ENCODE assay signal across 8 cellular contexts in genomic region chr6:30740993-30741784, GRCh38. TPM values are rescaled to one million over a fixed set of nuclear protein-coding genes. Genes with fewer than 3 reads are reported as not detected.
DNase-seq lines count a peak whose midpoint lies in the region; ATAC-seq and TF ChIP-seq lines count a peak whose summit lies in the region.

No MANE protein-coding gene starts in this region.

- H3K9me3 ChIP-seq in A673 (ENCODE audit: low read depth, low read length, poor library complexity, severe bottlenecking) (no peaks in the 10 kb centered on the region), KOPT-K1 (ENCODE audit: insufficient read depth, low read length, poor library complexity, severe bottlenecking) (no peaks in the 10 kb centered on the region), mucosa of stomach (ENCODE audit: control insufficient read depth, low read length) (no peaks in the 10 kb centered on the region)

- H3K4me1 ChIP-seq in A673 (ENCODE audit: insufficient read depth, low read length, poor library complexity, severe bottlenecking) (peaks cover 11% of the 10 kb centered on the region), mucosa of stomach (ENCODE audit: control insufficient read depth, insufficient read depth, low read length) (peaks cover 40% of the 10 kb centered on the region)

- POLR2A ChIA-PET in A673 (lab: Charles Lee; ENCODE audit: low non-redundant PET) (interaction anchor here (0.5 kb wide), 1 partner anchor 154 kb away, joined by 4 read pairs; no protein-coding TSS in a partner anchor), MCF 10A (lab: Yijun Ruan, JAX) (interaction anchor here (0.7 to 9.2 kb wide), 12 partner anchors 10 to 155 kb away, joined by 3 to 159 read pairs (median 6); partner anchors contain the start of gene DDR1)

- BruUV-seq in A673 (replicated peaks; lab: Mats Ljungman, UMichigan) (no TSS peak), MCF 10A (replicated peaks; lab: Mats Ljungman, UMichigan) (no TSS peak)

- H3K4me3 ChIP-seq in A673 (ENCODE audit: low read depth, low read length, poor library complexity, severe bottlenecking), result peak overlapping the region; percentile 90
- H3K4me3 ChIP-seq in mucosa of stomach (ENCODE audit: low read length), result peak overlapping the region; percentile 72
- H3K4me3 ChIP-seq in lower leg skin (ENCODE audit: low read depth, poor library complexity, severe bottlenecking), result no peak overlapping the region

- H3K27me3 Mint-ChIP-seq in MCF 10A (ENCODE audit: insufficient read depth, unreplicated experiment), result no peaks in the 10 kb centered on the region

- TF ChIP-seq POLR2A in lower leg skin (IDR thresholded peaks at IDR 0.05), result no peak

- H3K27me3 ChIP-seq in A673 (replicated peaks; ENCODE audit: insufficient read depth, low read depth, low read length, poor library complexity), result no peaks in the 10 kb centered on the region
- H3K27me3 ChIP-seq in mucosa of stomach (ENCODE audit: control insufficient read depth, insufficient read depth, low read length), result no peaks in the 10 kb centered on the region

- peaks cover 76% of the 10 kb centered on the region for H3K36me3 Mint-ChIP-seq in MCF 10A (ENCODE audit: insufficient read depth, unreplicated experiment)

- WGBS in lower leg skin, 2 donors, result 71 to 76% methylated on average over 9 of the region's 9 CpGs

- no peak for TF ChIP-seq CTCF in A673 (conservative IDR thresholded peaks at IDR 0.05; ENCODE audit: low read depth, low read length)
- no peak for TF ChIP-seq CTCF in MCF 10A (IDR thresholded peaks at IDR 0.05; ENCODE audit: unreplicated experiment)
- TF ChIP-seq CTCF in lower leg skin (IDR thresholded peaks at IDR 0.05), result no peak

- H3K4me3 Mint-ChIP-seq in MCF 10A (ENCODE audit: unreplicated experiment), result peak overlapping the region; percentile 91

- H3K36me3 ChIP-seq in A673 (ENCODE audit: insufficient read depth, low read length, poor library complexity, severe bottlenecking), result peaks cover 43% of the 10 kb centered on the region
- H3K36me3 ChIP-seq in KOPT-K1 (ENCODE audit: insufficient read depth, low read length), result peaks cover 29% of the 10 kb centered on the region
- peaks cover 6% of the 10 kb centered on the region for H3K36me3 ChIP-seq in mucosa of stomach (ENCODE audit: control insufficient read depth, insufficient read depth, low read length)

- CTCF ChIA-PET in A673 (lab: Charles Lee) (no interaction called here), MCF 10A (lab: Yijun Ruan, JAX) (interaction anchor here (0.6 to 3.6 kb wide), 7 partner anchors 11 to 328 kb away, joined by 3 to 35 read pairs (median 3); no protein-coding TSS in a partner anchor)

- peak overlapping the region; percentile 82 for H3K27ac Mint-ChIP-seq in MCF 10A (ENCODE audit: low read depth, unreplicated experiment)

- H3K9ac ChIP-seq in mucosa of stomach (ENCODE audit: low read length), result peak overlapping the region; percentile 98

- peaks cover 35% of the 10 kb centered on the region for H3K4me1 Mint-ChIP-seq in MCF 10A (ENCODE audit: insufficient read depth, unreplicated experiment)

- intact Hi-C loops in A673 (cut with micrococcal nuclease; ENCODE audit: unreplicated experiment) (loop anchor here (5.0 kb wide), 2 partner anchors 136 to 346 kb away; no protein-coding TSS in a partner anchor), MCF 10A (cut with micrococcal nuclease) (loop anchor here (5.0 kb wide), 2 partner anchors 331 to 346 kb away; no protein-coding TSS in a partner anchor), lower leg skin (cut with DNase I; ENCODE audit: low total_unique reads) (loop anchor here (10.0 kb wide), 2 partner anchors 74 to 134 kb away; no protein-coding TSS in a partner anchor)

- H3K9me3 Mint-ChIP-seq in MCF 10A (ENCODE audit: unreplicated experiment), result no peaks in the 10 kb centered on the region

- peak overlapping the region; percentile 80 for H3K27ac ChIP-seq in A673 (ENCODE audit: low read depth, low read length, poor library complexity, severe bottlenecking)
- H3K27ac ChIP-seq in KOPT-K1 (ENCODE audit: low read depth, low read length, poor library complexity, severe bottlenecking), result peak overlapping the region; percentile 73

- DNase-seq in A673 (ENCODE audit: low spot score), result no peak
- DNase-seq in MCF 10A (ENCODE audit: unreplicated experiment), result no peak
- DNase-seq in NCI-H524 treated with DMSO at 0.1 percent for 48 hours (lab: John Stamatoyannopoulos, UW), result no peak
- DNase-seq in lower leg skin (ENCODE audit: low spot score in 2 of 2), result no peak
- DNase-seq in GF-D8 (lab: John Stamatoyannopoulos, UW), result no peak

- ATAC-seq in GM18519 (IDR thresholded peaks at IDR 0.05; ENCODE audit: low FRiP score, unreplicated experiment), result no peak

RNA-seq across cellular contexts. Expression of gene FLOT1, which starts 1.3 kb away (rescaled TPM):
- total RNA-seq in A673 (2021) (116 and 120 TPM in 2 replicates), MCF 10A (2022) (61.8 and 73.7 TPM in 2 replicates), lower leg skin (10 to 100 TPM; 40.2 to 64.1 (median 42.5) TPM)

RNA-seq across cellular contexts. Expression of gene IER3, which starts 3.2 kb away (rescaled TPM):
- total RNA-seq in A673 (2021) (33.5 and 34.6 TPM in 2 replicates), MCF 10A (2022) (154 and 192 TPM in 2 replicates), lower leg skin (10 to 100 TPM; 20.9 to 56.5 (median 33.3) TPM)

RNA-seq across cellular contexts. Expression of gene TUBB, which starts 21.0 kb away (rescaled TPM):
- total RNA-seq in A673 (2021) (1,864 and 1,936 TPM in 2 replicates), MCF 10A (2022) (200 and 210 TPM in 2 replicates), lower leg skin (100 to 1,000 TPM; 119 to 179 (median 156) TPM)

RNA-seq across cellular contexts. Expression of gene MDC1, which starts 24.1 kb away (rescaled TPM):
- total RNA-seq in A673 (2021), result 52.9 and 53.4 TPM in 2 replicates
- total RNA-seq in MCF 10A (2022), result 50.6 and 54.5 TPM in 2 replicates
- 10 to 100 TPM in 1 of 4 donors, 1 to 10 TPM in 3; 9.7 to 21.4 (median 9.8) TPM for total RNA-seq in lower leg skin

RNA-seq across cellular contexts. Expression of gene NRM, which starts 50.4 kb away (rescaled TPM):
- total RNA-seq in A673 (2021), result 49.8 and 54.4 TPM in 2 replicates
- total RNA-seq in MCF 10A (2022), result 3.8 and 5.3 TPM in 2 replicates
- total RNA-seq in lower leg skin, result 1 to 10 TPM; 4.3 to 6.9 (median 6.1) TPM
